ENCODE assay signal across 18 cellular contexts in the genomic region with DNA sequence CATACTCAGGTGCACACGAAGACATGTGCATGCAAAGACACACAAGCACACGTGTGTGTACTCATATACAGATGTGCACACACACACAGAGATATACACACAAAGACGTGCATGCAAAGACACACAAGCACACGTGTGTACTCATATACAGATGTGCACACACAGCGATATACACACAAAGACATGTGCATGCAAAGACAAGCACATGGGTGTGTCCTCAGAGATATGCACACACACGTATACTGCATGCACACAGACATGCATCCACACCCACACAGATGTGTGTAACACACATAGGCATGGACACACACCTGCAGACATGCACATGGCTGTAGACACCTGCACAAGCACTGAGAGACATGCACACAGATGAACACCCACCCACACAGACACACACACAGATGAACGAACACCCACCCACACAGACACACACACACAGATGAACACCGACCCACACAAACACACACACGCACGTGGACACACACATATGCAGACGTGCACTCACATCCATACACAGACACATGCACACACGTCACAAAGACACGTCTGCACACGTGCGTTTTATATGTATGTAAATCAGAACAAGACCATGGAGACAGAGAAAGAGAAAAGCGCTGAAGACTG.
DNase-seq lines count a peak whose midpoint lies in the region; ATAC-seq, FAIRE-seq and TF ChIP-seq lines count a peak whose summit lies in the region.
"Had no signal": no experiment of that assay in that cellular context is flagged by ENCODE, and none has a peak within 500 bp of the region (broad histone marks: within the 10 kb centered on the region; RNA-seq: fewer than 3 reads in every experiment).

No MANE protein-coding gene starts in this region.

- H4K20me1 ChIP-seq in HepG2 (ENCODE audit: insufficient read depth, low read length) (no peaks in the 10 kb centered on the region), K562 (replicated peaks; ENCODE audit: control insufficient read depth, insufficient read depth, low read length) (no peaks in the 10 kb centered on the region), PC-9 (ENCODE audit: insufficient read depth) (no peaks in the 10 kb centered on the region)

- TF ChIP-seq POLR2A in HepG2 (IDR thresholded peaks at IDR 0.05; ENCODE audit: insufficient read depth in 1 of 2, low read depth in 2 of 2, low read length in 2 of 2) (no peak), right lobe of liver (IDR thresholded peaks at IDR 0.05) (no peak), K562 (conservative IDR thresholded peaks at IDR 0.05) (no peak)

- no peaks in the 10 kb centered on the region for H3K79me2 ChIP-seq in HepG2 (ENCODE audit: insufficient read depth, low read length)
- no peaks in the 10 kb centered on the region for H3K79me2 ChIP-seq in K562 (ENCODE audit: control insufficient read depth, insufficient read depth, low read length)
- no peaks in the 10 kb centered on the region for H3K79me2 ChIP-seq in PC-9 (ENCODE audit: low read depth)

- H3K36me3 ChIP-seq in HepG2 (replicated peaks in 1 of 2; ENCODE audit: control insufficient read depth in 1 of 2, insufficient read depth in 2 of 2, low read length in 2 of 2) (peaks cover 9 to 17% of the 10 kb centered on the region in 2 experiments; a peak in 4 of 5 replicates), right lobe of liver (peaks cover 0 to 14% (median 0%) of the 10 kb centered on the region in 4 donors), K562 (ENCODE audit: control insufficient read depth, insufficient read depth, low read length) (0 out of 3 replicates have a peak, but pooled peaks cover 2% of the 10 kb centered on the region), PC-9 (ENCODE audit: low read depth) (no peaks in the 10 kb centered on the region)

- H3K27ac Mint-ChIP-seq in glutamatergic neuron (ENCODE audit: unreplicated experiment): peak overlapping the region; percentile 7
- H3K27ac Mint-ChIP-seq: B cell had no signal

- H3K27me3 Mint-ChIP-seq in glutamatergic neuron (ENCODE audit: unreplicated experiment): peaks cover 5% of the 10 kb centered on the region
- H3K27me3 Mint-ChIP-seq: B cell; CD8-positive, alpha-beta memory T cell had no signal

- POLR2A ChIA-PET in HepG2 (lab: Yijun Ruan, JAX): no interaction called here
- POLR2A ChIA-PET in K562 (lab: Yijun Ruan, JAX): no interaction called here
- POLR2A ChIA-PET in PC-9 (lab: Charles Lee; ENCODE audit: unreplicated experiment): no interaction called here

- TF ChIP-seq EP300 in HepG2 (IDR thresholded peaks at IDR 0.05; ENCODE audit: low read depth in 2 of 2, low read length in 2 of 2): no peak
- no peak for TF ChIP-seq EP300 in HepG2 (CRISPR knock-in tag; IDR thresholded peaks at IDR 0.05; ENCODE audit: borderline replicate concordance)
- no peak for TF ChIP-seq EP300 in K562 (IDR thresholded peaks at IDR 0.05; ENCODE audit: low read length)

- no peak for TF ChIP-seq CTCF in HepG2 (CRISPR knock-in tag; IDR thresholded peaks at IDR 0.05)
- no peak for TF ChIP-seq CTCF in right lobe of liver (IDR thresholded peaks at IDR 0.05)
- no peak for TF ChIP-seq CTCF in K562 (IDR thresholded peaks at IDR 0.05 in 2 of 3, conservative IDR thresholded peaks at IDR 0.05 in 1 of 3; ENCODE audit: insufficient read depth in 2 of 3, low read depth in 1 of 3, low read length in 3 of 3)
- no peak for TF ChIP-seq CTCF in glutamatergic neuron (IDR thresholded peaks at IDR 0.05; ENCODE audit: partially characterized antibody, unreplicated experiment)
- no peak for TF ChIP-seq CTCF in PC-9 (conservative IDR thresholded peaks at IDR 0.05)

- H3K4me2 ChIP-seq in HepG2 (ENCODE audit: low read depth, low read length): no peak overlapping the region
- no peak overlapping the region for H3K4me2 ChIP-seq in K562 (ENCODE audit: insufficient read depth, low read length)
- H3K4me2 ChIP-seq in PC-9: no peak overlapping the region
- H3K4me2 ChIP-seq: BLaER1 treated with 17β-estradiol and CSF1 and Interleukin-3, amounts not matched to agents 10 nM and 100 nM had no signal

- H3K9me3 ChIP-seq in HepG2 (ENCODE audit: low read length) (no peaks in the 10 kb centered on the region), right lobe of liver (no peaks in the 10 kb centered on the region), K562 (replicated peaks; ENCODE audit: control insufficient read depth, insufficient read depth, low read depth, low read length) (no peaks in the 10 kb centered on the region), PC-9 (ENCODE audit: insufficient read depth, low read depth) (no peaks in the 10 kb centered on the region)
- H3K9me3 ChIP-seq: BLaER1 treated with 17β-estradiol and CSF1 and Interleukin-3, amounts not matched to agents 10 nM and 100 nM had no signal

- H3K9me2 ChIP-seq in PC-9 (ENCODE audit: insufficient read depth): no peaks in the 10 kb centered on the region

- no peak for ATAC-seq in HepG2
- ATAC-seq in right lobe of liver: no peak
- no peak for ATAC-seq in K562

- in situ Hi-C loops in HepG2 (cut with HindIII; ENCODE audit: extremely low pct_ligation_motif_present, low pct_unique_long_range_greater_than_20kb): no loop called here
- in situ Hi-C loops in K562 (cut with MboI): no loop called here

- CTCF ChIA-PET in HepG2 (lab: Yijun Ruan, JAX; ENCODE audit: low intra/inter-chr PET ratio, low total read pairs): no interaction called here
- CTCF ChIA-PET in K562 (lab: Yijun Ruan, JAX; ENCODE audit: low intra/inter-chr PET ratio): no interaction called here
- CTCF ChIA-PET in PC-9 (lab: Charles Lee): no interaction called here

- WGBS in HepG2 (ENCODE audit: low lambda C conversion rate): 91% methylated on average over 16 of the region's 16 CpGs
- 93% methylated on average over 6 of the region's 16 CpGs for WGBS in right lobe of liver (ENCODE audit: insufficient coverage, low coverage, low lambda C conversion rate, missing lambda C conversion rate)
- 80% methylated on average over 13 of the region's 16 CpGs for WGBS in K562 (ENCODE audit: insufficient coverage, low coverage, missing lambda C conversion rate)

- TF ChIP-seq RAD21 in HepG2 (CRISPR knock-in tag; IDR thresholded peaks at IDR 0.05) (no peak), K562 (CRISPR knock-in tag; conservative IDR thresholded peaks at IDR 0.05 in 1 of 2, IDR thresholded peaks at IDR 0.05 in 1 of 2) (no peak)

- no peak overlapping the region for H3K4me3 Mint-ChIP-seq in glutamatergic neuron (ENCODE audit: unreplicated experiment)
- H3K4me3 Mint-ChIP-seq: B cell; CD8-positive, alpha-beta memory T cell; H9 had no signal

- no peak for FAIRE-seq in HepG2 (lab: Jason Lieb, UNC)
- FAIRE-seq in K562 (lab: Jason Lieb, UNC): no peak
- FAIRE-seq in urothelium cell line (lab: Jason Lieb, UNC): peak; percentile 74
- FAIRE-seq: G401.6, GM12891 had no signal

- H3K4me3 ChIP-seq in HepG2 (replicated peaks in 1 of 3; ENCODE audit: insufficient read depth in 1 of 3, low read depth in 2 of 3, low read length in 3 of 3): no peak overlapping the region
- no peak overlapping the region for H3K4me3 ChIP-seq in right lobe of liver
- H3K4me3 ChIP-seq in K562: no peak overlapping the region
- H3K4me3 ChIP-seq in PC-9: no peak overlapping the region
- H3K4me3 ChIP-seq: BLaER1 treated with 17β-estradiol and CSF1 and Interleukin-3, amounts not matched to agents 10 nM and 100 nM had no signal

- H3K9ac ChIP-seq in HepG2 (ENCODE audit: insufficient read depth, low read depth, low read length): no peak overlapping the region
- no peak overlapping the region for H3K9ac ChIP-seq in K562 (ENCODE audit: insufficient read depth in 1 of 2, low read depth in 2 of 2, low read length in 2 of 2)
- H3K9ac ChIP-seq: BLaER1 treated with 17β-estradiol and CSF1 and Interleukin-3, amounts not matched to agents 10 nM and 100 nM had no signal

- H3K4me1 ChIP-seq in HepG2 (ENCODE audit: insufficient read depth, low read length) (no peaks in the 10 kb centered on the region), right lobe of liver (no peaks in the 10 kb centered on the region), K562 (replicated peaks in 1 of 2; ENCODE audit: control insufficient read depth in 2 of 2, insufficient read depth in 2 of 2, low read length in 2 of 2) (no peaks in the 10 kb centered on the region), PC-9 (replicated peaks; ENCODE audit: insufficient read depth) (no peaks in the 10 kb centered on the region)

- H3K27me3 ChIP-seq in HepG2 (ENCODE audit: control insufficient read depth in 1 of 2, insufficient read depth in 2 of 2, low read length in 2 of 2): no peaks in the 10 kb centered on the region
- no peaks in the 10 kb centered on the region for H3K27me3 ChIP-seq in right lobe of liver
- no peaks in the 10 kb centered on the region for H3K27me3 ChIP-seq in K562 (ENCODE audit: control insufficient read depth in 2 of 2, insufficient read depth in 2 of 2, low read length in 2 of 2)
- no peaks in the 10 kb centered on the region for H3K27me3 ChIP-seq in PC-9 (ENCODE audit: insufficient read depth, low read depth)
- H3K27me3 ChIP-seq: BLaER1 treated with 17β-estradiol and CSF1 and Interleukin-3, amounts not matched to agents 10 nM and 100 nM had no signal

- BruUV-seq in HepG2 (replicated peaks; lab: Mats Ljungman, UMichigan) (no TSS peak), K562 (replicated peaks; lab: Mats Ljungman, UMichigan) (no TSS peak), PC-9 (replicated peaks; lab: Mats Ljungman, UMichigan) (no TSS peak)

- H3K9me1 ChIP-seq in K562 (ENCODE audit: control insufficient read depth, insufficient read depth, low read length): no peaks in the 10 kb centered on the region

- H3K36me3 Mint-ChIP-seq in glutamatergic neuron (ENCODE audit: unreplicated experiment): no peaks in the 10 kb centered on the region

- DNase-seq in HepG2 (ENCODE audit: low spot score) (no peak), right lobe of liver (no peak), K562 (ENCODE audit: extremely low read depth in 1 of 4, low spot score in 3 of 4) (no peak), glutamatergic neuron (no peak), urothelium cell line (ENCODE audit: low spot score) (no peak), PC-9 (no peak), DMS 273 (lab: John Stamatoyannopoulos, UW; ENCODE audit: unreplicated experiment) (no peak), hypothalamus (lab: John Stamatoyannopoulos, UW) (no peak)
- DNase-seq: CD8-positive, alpha-beta memory T cell; COR-L47; GOT3; H9; IMR-90; KBM-7 had no signal

- H3F3A ChIP-seq in PC-9 (ENCODE audit: insufficient read depth, low read depth): peaks cover 4% of the 10 kb centered on the region; the same call in 1 of the 2 replicates

- no peak overlapping the region for H3K27ac ChIP-seq in HepG2 (ENCODE audit: extremely low read length, insufficient read depth, low read length)
- H3K27ac ChIP-seq in right lobe of liver: no peak overlapping the region
- no peak overlapping the region for H3K27ac ChIP-seq in K562 (ENCODE audit: extremely low read depth, low read depth, low read length)
- H3K27ac ChIP-seq in PC-9: no peak overlapping the region
- H3K27ac ChIP-seq: BLaER1 treated with 17β-estradiol and CSF1 and Interleukin-3, amounts not matched to agents 10 nM and 100 nM had no signal

- H2AFZ ChIP-seq in HepG2 (ENCODE audit: low read length) (no peak overlapping the region), K562 (ENCODE audit: low read depth, low read length) (no peak overlapping the region), PC-9 (no peak overlapping the region)

- intact Hi-C loops in HepG2 (cut with micrococcal nuclease; ENCODE audit: unreplicated experiment) (no loop called here), right lobe of liver (cut with DNase I) (no loop called here), K562 (cut with micrococcal nuclease) (no loop called here), PC-9 (cut with micrococcal nuclease; ENCODE audit: unreplicated experiment) (no loop called here)

- peaks cover 9% of the 10 kb centered on the region for H3K9me3 Mint-ChIP-seq in glutamatergic neuron (ENCODE audit: unreplicated experiment)
- H3K9me3 Mint-ChIP-seq: CD8-positive, alpha-beta memory T cell; H9 had no signal

- peaks cover 10% of the 10 kb centered on the region for H3K4me1 Mint-ChIP-seq in glutamatergic neuron (ENCODE audit: low read depth, unreplicated experiment)
- H3K4me1 Mint-ChIP-seq: B cell; CD8-positive, alpha-beta memory T cell; H9 had no signal
